8 cellular contexts compared by ENCODE assay signal in the genomic region with DNA sequence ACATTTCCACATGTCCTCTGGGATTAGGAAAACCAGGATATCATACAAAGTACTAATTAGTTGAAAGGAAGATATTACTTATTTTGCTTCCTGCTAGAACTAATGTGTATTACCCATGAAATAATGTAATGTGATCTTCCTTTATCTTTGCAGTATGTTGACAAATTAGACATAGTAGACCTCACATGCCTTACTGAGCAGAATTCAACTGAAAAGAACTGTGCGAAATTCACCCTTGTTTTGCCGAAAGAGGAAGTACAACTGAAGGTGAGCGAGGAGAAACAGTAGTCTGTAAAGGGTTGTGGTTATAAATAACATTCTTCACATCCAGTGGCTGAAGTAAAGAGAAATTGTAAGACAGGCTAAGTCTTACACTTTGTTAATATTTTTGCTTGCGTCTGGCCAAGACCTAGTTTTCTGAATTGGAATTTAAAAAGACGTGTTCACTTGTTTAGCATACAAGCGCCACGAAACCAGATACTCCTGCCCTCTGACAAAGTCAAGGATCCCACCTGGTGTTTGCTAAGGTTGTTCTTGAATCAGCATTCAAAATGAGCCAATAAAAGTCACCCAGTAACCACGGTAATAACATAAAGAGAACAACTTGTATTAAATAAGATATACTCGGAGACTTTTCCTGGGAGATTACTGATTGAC. TPM values are rescaled to one million over a fixed set of nuclear protein-coding genes. Genes with fewer than 3 reads are reported as not detected.
DNase-seq lines count a peak whose midpoint lies in the region; ATAC-seq and TF ChIP-seq lines count a peak whose summit lies in the region.

No MANE protein-coding gene starts in this region.

- no peaks in the 10 kb centered on the region for H3K4me1 ChIP-seq in breast epithelium

- no peak overlapping the region for H3K27ac ChIP-seq in breast epithelium

- ATAC-seq in GM19372 (IDR thresholded peaks at IDR 0.05; ENCODE audit: low read depth, unreplicated experiment) (peak; percentile 94), HG03159 (IDR thresholded peaks at IDR 0.05; ENCODE audit: unreplicated experiment) (peak; percentile 94)

- intact Hi-C loops in breast epithelium (cut with DNase I; ENCODE audit: low total_unique reads) = no loop called here

- no peak for TF ChIP-seq CTCF in breast epithelium (IDR thresholded peaks at IDR 0.05)

- H3K36me3 ChIP-seq in breast epithelium = no peaks in the 10 kb centered on the region

- no peak for TF ChIP-seq POLR2A in breast epithelium (IDR thresholded peaks at IDR 0.05)

- H3K4me3 ChIP-seq in breast epithelium = no peak overlapping the region

- peak; percentile 65 for DNase-seq in COLO668 (lab: John Stamatoyannopoulos, UW; ENCODE audit: unreplicated experiment)
- peak; percentile 68 to 85 for DNase-seq in NOMO-1 (lab: John Stamatoyannopoulos, UW; ENCODE audit: unreplicated experiment in 2 of 2)
- peak; percentile 53 for DNase-seq in kidney tubule cell (ENCODE audit: low spot score)
- DNase-seq in breast epithelium (ENCODE audit: low spot score in 2 of 2) = no peak
- DNase-seq in mesenteric fat pad (ENCODE audit: low spot score) = no peak
- DNase-seq in stimulated activated CD4-positive, alpha-beta T cell treated with anti-CD3 and anti-CD28 coated beads, Interleukin-15, amount 100 ng/mL, for 24 hours = no peak

- no peaks in the 10 kb centered on the region for H3K27me3 ChIP-seq in breast epithelium

- H3K9me3 ChIP-seq in breast epithelium = no peaks in the 10 kb centered on the region

RNA-seq across cellular contexts. Expression of a gene that starts 16.8 kb away (rescaled TPM):
- total RNA-seq in breast epithelium (under 1 TPM in 1 of 3 donors, not detected in 2; 0.32 TPM), mesenteric fat pad (not detected)

RNA-seq across cellular contexts. Expression of a gene that starts 30.1 kb away (rescaled TPM):
- total RNA-seq in breast epithelium (10 to 100 TPM; 30.7 to 67.6 (median 45.9) TPM), mesenteric fat pad (17.5 TPM)

Comparison
In these comparisons a context has a peak if more than half of its experiments do, and no peak if none do; other contexts are left out.
1. DNase-seq: peak in COLO668 (single experiment), NOMO-1 (2 of 2) and kidney tubule cell (single experiment); none in breast epithelium (0 of 2), mesenteric fat pad (single experiment) and stimulated activated CD4-positive, alpha-beta T cell treated with anti-CD3 and anti-CD28 coated beads, Interleukin-15, amount 100 ng/mL, for 24 hours (single experiment).